10 cellular contexts compared by ENCODE assay signal in the genomic region with DNA sequence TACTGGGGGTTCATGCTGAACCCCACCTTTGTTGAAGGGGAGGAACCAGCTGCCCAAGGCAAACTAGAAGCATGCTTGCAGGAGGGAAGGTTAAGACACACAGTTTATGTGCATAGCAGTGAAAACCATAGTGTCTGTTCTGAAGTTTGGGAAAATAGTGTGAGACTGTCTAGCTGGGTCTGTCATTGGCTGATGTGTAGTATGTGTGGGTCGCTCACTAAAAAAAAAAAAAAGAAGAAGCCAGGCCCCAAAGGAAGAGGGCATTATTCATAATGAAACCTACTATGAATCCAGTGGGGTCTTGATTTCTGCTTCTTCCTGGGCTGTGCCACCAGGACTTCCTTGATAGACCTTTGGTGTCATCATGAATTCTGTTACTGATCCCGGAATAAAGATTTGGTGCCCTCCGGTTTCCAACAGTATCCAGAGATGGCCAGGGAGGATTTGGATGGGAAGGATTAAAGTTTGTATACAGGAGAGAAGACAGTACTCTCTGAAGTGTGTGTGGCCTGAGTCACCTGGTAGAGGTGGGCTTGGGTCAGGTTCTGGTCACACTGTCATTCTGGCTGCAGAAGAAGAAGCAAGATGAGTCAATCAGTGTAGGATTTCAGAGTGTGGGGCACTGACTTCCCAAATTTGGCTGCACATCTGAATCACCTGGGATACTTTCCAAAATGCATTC.
DNase-seq lines count a peak whose midpoint lies in the region; ATAC-seq and TF ChIP-seq lines count a peak whose summit lies in the region.
"Had no signal": no experiment of that assay in that cellular context is flagged by ENCODE, and none has a peak within 500 bp of the region (broad histone marks: within the 10 kb centered on the region; RNA-seq: fewer than 3 reads in every experiment).

No MANE protein-coding gene starts in this region.

- H3K9me2 ChIP-seq in HCT116 (ENCODE audit: insufficient read depth) (no peaks in the 10 kb centered on the region), MM.1S (replicated peaks; ENCODE audit: insufficient read depth, low read length) (no peaks in the 10 kb centered on the region)

- H3K9ac ChIP-seq in HCT116 (ENCODE audit: low read length) (no peak overlapping the region), mesenchymal stem cell (ENCODE audit: low read length) (no peak overlapping the region), MM.1S (ENCODE audit: low read length) (no peak overlapping the region)

- DNase-seq in AG20443 (ENCODE audit: low spot score) (peak; percentile 25), HCT116 (ENCODE audit: low read depth, low spot score) (no peak), mesenchymal stem cell (peak; percentile 20), MM.1S (no peak), NCI-H226 (no peak)
- DNase-seq in activated T-helper 2 cell treated with anti-CD3 and anti-CD28 coated beads, Interferon-gamma antibody, Interleukin-2, Interleukin-4, amounts not matched to agents 10 μg/mL and 5 μg/mL and 100 μg/mL, durations not matched to agents 14 hours and 24 hours and 36 hours (ENCODE audit: low spot score) = no peak
- no peak for DNase-seq in NK-92 treated with Interleukin-12 subunit alpha and Interleukin-12 subunit beta, amount 100 ng/mL, for 24 hours (lab: John Stamatoyannopoulos, UW)
- DNase-seq: stimulated activated naive CD4-positive, alpha-beta T cell had no signal

- 99% methylated on average over 3 of the region's 3 CpGs for WGBS in mesenchymal stem cell

- H2AFZ ChIP-seq in HCT116 (ENCODE audit: low read depth, low read length, poor library complexity, severe bottlenecking) = no peak overlapping the region
- no peak overlapping the region for H2AFZ ChIP-seq in mesenchymal stem cell (ENCODE audit: low read depth, low read length)
- H2AFZ ChIP-seq in MM.1S (ENCODE audit: low read length) = no peak overlapping the region

- peak overlapping the region in 1 of 2 experiments; percentile 28 for H3K4ac ChIP-seq in mesenchymal stem cell (ENCODE audit: low read depth in 1 of 2, low read length in 2 of 2)

- no TSS peak for BruUV-seq in HCT116 (replicated peaks; lab: Mats Ljungman, UMichigan)

- H3K9me3 ChIP-seq in HCT116 (ENCODE audit: control insufficient read depth in 1 of 2, insufficient read depth in 1 of 2, low read depth in 1 of 2, low read length in 2 of 2) (no peaks in the 10 kb centered on the region), mesenchymal stem cell (ENCODE audit: control insufficient read depth, low read length) (no peaks in the 10 kb centered on the region), MM.1S (replicated peaks; ENCODE audit: insufficient read depth, low read length) (no peaks in the 10 kb centered on the region)

- no peak overlapping the region for H3K4me3 ChIP-seq in HCT116 (replicated peaks in 1 of 2; ENCODE audit: low read depth in 1 of 2, low read length in 2 of 2)
- no peak overlapping the region for H3K4me3 ChIP-seq in mesenchymal stem cell (ENCODE audit: insufficient read depth in 1 of 2, low read depth in 1 of 2, low read length in 2 of 2)
- no peak overlapping the region for H3K4me3 ChIP-seq in MM.1S (ENCODE audit: low read length)

- peak overlapping the region; percentile 34 for H3K4me2 ChIP-seq in HCT116 (ENCODE audit: low read length)
- H3K4me2 ChIP-seq in mesenchymal stem cell (ENCODE audit: low read length, poor library complexity, severe bottlenecking) = no peak overlapping the region
- no peak overlapping the region for H3K4me2 ChIP-seq in MM.1S (ENCODE audit: low read depth, low read length)

- no peak overlapping the region for H2AK5ac ChIP-seq in mesenchymal stem cell (ENCODE audit: low read length, severe bottlenecking)

- peak; percentile 74; the same call in 1 of the 2 replicates for ATAC-seq in HCT116
- no peak for ATAC-seq in GM21723 (IDR thresholded peaks at IDR 0.05; ENCODE audit: unreplicated experiment)

- H3K27me3 Mint-ChIP-seq in activated T-helper 2 cell treated with anti-CD3 and anti-CD28 coated beads, Interferon-gamma antibody, Interleukin-2, Interleukin-4, amounts not matched to agents 10 μg/mL and 5 μg/mL and 100 μg/mL, durations not matched to agents 14 hours and 24 hours and 36 hours (ENCODE audit: low read depth) = no peaks in the 10 kb centered on the region

- TF ChIP-seq CTCF in HCT116 (IDR thresholded peaks at IDR 0.05 in 2 of 3, conservative IDR thresholded peaks at IDR 0.05 in 1 of 3; ENCODE audit: borderline replicate concordance in 1 of 3, insufficient read depth in 1 of 3, low read depth in 2 of 3, low read length in 2 of 3) (no peak), MM.1S (IDR thresholded peaks at IDR 0.05; ENCODE audit: low read length) (no peak)

- H3K18ac ChIP-seq in mesenchymal stem cell (ENCODE audit: low read depth in 1 of 2, low read length in 2 of 2) = peak overlapping the region in 1 of 2 experiments; percentile 2

- H4K8ac ChIP-seq in mesenchymal stem cell (ENCODE audit: low read length) = no peak overlapping the region

- no peak overlapping the region for H3K23ac ChIP-seq in mesenchymal stem cell (ENCODE audit: low read length in 2 of 2)

- peaks cover 37% of the 10 kb centered on the region for H3K79me1 ChIP-seq in mesenchymal stem cell (replicated peaks; ENCODE audit: low read length, poor library complexity, severe bottlenecking)

- no peaks in the 10 kb centered on the region for H3K79me2 ChIP-seq in HCT116 (ENCODE audit: insufficient read depth, low read length)
- H3K79me2 ChIP-seq in MM.1S (ENCODE audit: low read length) = no peaks in the 10 kb centered on the region

- H3K27ac ChIP-seq in HCT116 (ENCODE audit: low read depth, low read length) = no peak overlapping the region
- H3K27ac ChIP-seq in mesenchymal stem cell (ENCODE audit: low read length, poor library complexity, severe bottlenecking) = no peak overlapping the region
- no peak overlapping the region for H3K27ac ChIP-seq in MM.1S (ENCODE audit: low read length)

- H2BK15ac ChIP-seq in mesenchymal stem cell (ENCODE audit: low read depth, poor library complexity, severe bottlenecking) = no peak overlapping the region

- RAD21 ChIA-PET in HCT116 (lab: Charles Lee; ENCODE audit: low non-redundant PET in 1 of 2, low total read pairs in 2 of 2, uncharacterized antibody in 2 of 2, unreplicated experiment in 2 of 2) = no interaction called here

- H4K20me1 ChIP-seq in HCT116 (ENCODE audit: insufficient read depth) = no peaks in the 10 kb centered on the region
- H4K20me1 ChIP-seq in MM.1S (ENCODE audit: insufficient read depth, low read length) = no peaks in the 10 kb centered on the region

- H3K36me3 Mint-ChIP-seq in activated T-helper 2 cell treated with anti-CD3 and anti-CD28 coated beads, Interferon-gamma antibody, Interleukin-2, Interleukin-4, amounts not matched to agents 10 μg/mL and 5 μg/mL and 100 μg/mL, durations not matched to agents 14 hours and 24 hours and 36 hours (ENCODE audit: low read depth) = peaks cover 65% of the 10 kb centered on the region
- H3K36me3 Mint-ChIP-seq: memory B cell had no signal

- H4K91ac ChIP-seq in mesenchymal stem cell (ENCODE audit: low read length) = no peak overlapping the region

- no peaks in the 10 kb centered on the region for H3K9me3 Mint-ChIP-seq in activated T-helper 2 cell treated with anti-CD3 and anti-CD28 coated beads, Interferon-gamma antibody, Interleukin-2, Interleukin-4, amounts not matched to agents 10 μg/mL and 5 μg/mL and 100 μg/mL, durations not matched to agents 14 hours and 24 hours and 36 hours

- H2BK120ac ChIP-seq in mesenchymal stem cell (ENCODE audit: low read depth, low read length) = no peak overlapping the region

- H3K14ac ChIP-seq in mesenchymal stem cell (ENCODE audit: low read length in 2 of 2) = no peak overlapping the region

- no peak overlapping the region for H3K4me3 Mint-ChIP-seq in activated T-helper 2 cell treated with anti-CD3 and anti-CD28 coated beads, Interferon-gamma antibody, Interleukin-2, Interleukin-4, amounts not matched to agents 10 μg/mL and 5 μg/mL and 100 μg/mL, durations not matched to agents 14 hours and 24 hours and 36 hours (ENCODE audit: low read depth)
- H3K4me3 Mint-ChIP-seq: memory B cell had no signal

- H2BK5ac ChIP-seq in mesenchymal stem cell (ENCODE audit: low read depth, low read length, poor library complexity, severe bottlenecking) = no peak overlapping the region

- no peaks in the 10 kb centered on the region for H3K36me3 ChIP-seq in HCT116 (ENCODE audit: control insufficient read depth in 1 of 2, insufficient read depth in 2 of 2, low read length in 2 of 2)
- no peaks in the 10 kb centered on the region for H3K36me3 ChIP-seq in mesenchymal stem cell (ENCODE audit: control insufficient read depth in 1 of 2, insufficient read depth in 2 of 2, low read depth in 1 of 2, low read length in 2 of 2)
- H3K36me3 ChIP-seq in MM.1S (replicated peaks; ENCODE audit: insufficient read depth, low read length) = no peaks in the 10 kb centered on the region

- CTCF ChIA-PET in HCT116 (lab: Charles Lee) = no interaction called here

- H3K4me1 ChIP-seq in HCT116 (ENCODE audit: control insufficient read depth in 1 of 2, insufficient read depth in 2 of 2, low read length in 2 of 2) (peaks cover 7 to 16% of the 10 kb centered on the region in 2 experiments), mesenchymal stem cell (ENCODE audit: control insufficient read depth, insufficient read depth, low read depth, low read length) (peaks cover 6% of the 10 kb centered on the region), MM.1S (ENCODE audit: low read length) (no peaks in the 10 kb centered on the region)

- TF ChIP-seq POLR2A in HCT116 (IDR thresholded peaks at IDR 0.05; ENCODE audit: borderline replicate concordance, extremely low read depth, insufficient read depth, insufficient read length) = no peak

- POLR2A ChIA-PET in HCT116 (lab: Charles Lee) = no interaction called here

- intact Hi-C loops in HCT116 (cut with micrococcal nuclease) = no loop called here
- intact Hi-C loops in activated T-helper 2 cell treated with anti-CD3 and anti-CD28 coated beads, Interferon-gamma antibody, Interleukin-2, Interleukin-4, amounts not matched to agents 10 μg/mL and 5 μg/mL and 100 μg/mL, durations not matched to agents 14 hours and 24 hours and 36 hours (cut with micrococcal nuclease) = no loop called here

- peak overlapping the region in 1 of 2 experiments; percentile 3 for H2BK12ac ChIP-seq in mesenchymal stem cell (ENCODE audit: low read length in 2 of 2)

- H3K27ac Mint-ChIP-seq in activated T-helper 2 cell treated with anti-CD3 and anti-CD28 coated beads, Interferon-gamma antibody, Interleukin-2, Interleukin-4, amounts not matched to agents 10 μg/mL and 5 μg/mL and 100 μg/mL, durations not matched to agents 14 hours and 24 hours and 36 hours = peak overlapping the region; percentile 72
- H3K27ac Mint-ChIP-seq: memory B cell had no signal

- H3F3A ChIP-seq in MM.1S (ENCODE audit: insufficient read depth, low read length) = no peaks in the 10 kb centered on the region

- H3K27me3 ChIP-seq in HCT116 (ENCODE audit: insufficient read depth, low read length) (no peaks in the 10 kb centered on the region), mesenchymal stem cell (ENCODE audit: control insufficient read depth in 1 of 2, insufficient read depth in 1 of 2, low read length in 2 of 2) (no peaks in the 10 kb centered on the region), MM.1S (replicated peaks; ENCODE audit: insufficient read depth, low read length) (no peaks in the 10 kb centered on the region)

- no peak for TF ChIP-seq RAD21 in HCT116 (IDR thresholded peaks at IDR 0.05; ENCODE audit: low read depth)

- H3K4me1 Mint-ChIP-seq in activated T-helper 2 cell treated with anti-CD3 and anti-CD28 coated beads, Interferon-gamma antibody, Interleukin-2, Interleukin-4, amounts not matched to agents 10 μg/mL and 5 μg/mL and 100 μg/mL, durations not matched to agents 14 hours and 24 hours and 36 hours (ENCODE audit: low read depth) = peaks cover 63% of the 10 kb centered on the region
- H3K4me1 Mint-ChIP-seq: memory B cell had no signal

Comparison
In these comparisons a context has a peak if more than half of its experiments do, and no peak if none do; other contexts are left out.
1. DNase-seq: peak in AG20443 (single experiment) and mesenchymal stem cell (single experiment); none in HCT116 (single experiment), activated T-helper 2 cell treated with anti-CD3 and anti-CD28 coated beads, Interferon-gamma antibody, Interleukin-2, Interleukin-4, amounts not matched to agents 10 μg/mL and 5 μg/mL and 100 μg/mL, durations not matched to agents 14 hours and 24 hours and 36 hours (single experiment), MM.1S (single experiment), NCI-H226 (single experiment) and NK-92 treated with Interleukin-12 subunit alpha and Interleukin-12 subunit beta, amount 100 ng/mL, for 24 hours (single experiment).